In the genomic region with DNA sequence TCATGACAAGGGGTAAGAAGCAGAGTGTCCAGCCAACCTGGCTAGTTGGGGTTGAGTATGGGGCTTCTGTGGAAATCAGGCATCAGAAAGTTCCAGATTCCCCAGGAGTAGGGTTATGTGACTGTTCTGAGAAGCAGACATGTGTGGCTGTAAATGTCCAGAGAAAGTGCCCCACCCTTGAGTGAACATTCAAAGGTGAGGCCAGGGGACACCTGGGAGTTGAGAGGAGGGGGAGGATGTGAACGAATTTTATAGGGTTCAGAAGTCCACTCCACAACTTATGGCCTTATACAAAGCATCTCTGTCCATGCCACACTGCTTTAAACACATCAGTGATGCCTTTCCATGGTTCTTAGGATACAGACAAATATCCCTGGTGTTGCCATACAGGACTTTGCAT, we compare ENCODE assay signal across 8 cellular contexts.
"Had no signal": no experiment of that assay in that cellular context is flagged by ENCODE, and none has a peak within 500 bp of the region (broad histone marks: within the 10 kb centered on the region; RNA-seq: fewer than 3 reads in every experiment).

No MANE protein-coding gene starts in this region.

- H2AFZ ChIP-seq: GM23338 had no signal

- H3K4me1 ChIP-seq: HAP-1 had no signal

- H3K36me3 ChIP-seq: HAP-1 had no signal

- H3K9ac ChIP-seq: KMS-11 had no signal

- H3K4me3 ChIP-seq: GM23338, HAP-1 had no signal

- H3K4me2 ChIP-seq: GM23338, KMS-11 had no signal

- H3K9me3 ChIP-seq: HAP-1 had no signal

- H3K27ac ChIP-seq: KMS-11 had no signal

- ATAC-seq: GM23338, HCT116, HepG2 had no signal

- DNase-seq: H7, HFFc6, KBM-7 had no signal
